10 cellular contexts compared by ENCODE assay signal in genomic region chr11:119341222-119342022, GRCh38. TPM values are rescaled to one million over a fixed set of nuclear protein-coding genes. Genes with fewer than 3 reads are reported as not detected.
A peak's percentile ranks its signal among the peaks of the same experiment; 100 is the strongest.
DNase-seq lines count a peak whose midpoint lies in the region; ATAC-seq and TF ChIP-seq lines count a peak whose summit lies in the region.
"Had no signal": no experiment of that assay in that cellular context is flagged by ENCODE, and none has a peak within 500 bp of the region (broad histone marks: within the 10 kb centered on the region; RNA-seq: fewer than 3 reads in every experiment).

No MANE protein-coding gene starts in this region.

- H3K4me3 ChIP-seq in lower lobe of right lung (peak overlapping the region; percentile 68), urinary bladder (ENCODE audit: low read depth, low read length) (no peak overlapping the region)

- ATAC-seq in Right ventricle myocardium inferior (no peak), lower lobe of right lung (no peak), GM21367 (IDR thresholded peaks at IDR 0.05; ENCODE audit: unreplicated experiment) (no peak)
- ATAC-seq: PC-3 had no signal

- no peaks in the 10 kb centered on the region for H3K9me3 ChIP-seq in lower lobe of right lung

- H3K4me1 ChIP-seq in lower lobe of right lung (peaks cover 47% of the 10 kb centered on the region), urinary bladder (ENCODE audit: insufficient read depth) (no peaks in the 10 kb centered on the region)

- peaks cover 13% of the 10 kb centered on the region for H3K27me3 ChIP-seq in lower lobe of right lung (ENCODE audit: low read depth)

- DNase-seq in Right ventricle myocardium inferior (ENCODE audit: missing footprints) (peak; percentile 68), cardiac septum (ENCODE audit: low spot score) (no peak), lower lobe of right lung (peak; percentile 43), OCI-M1 (lab: John Stamatoyannopoulos, UW) (no peak)
- DNase-seq: activated CD4-positive, alpha-beta memory T cell treated with anti-CD3 and anti-CD28 coated beads, Interleukin-2, amount 10 ng/mL, durations not matched to agents 7 days and 5 days; PC-3 had no signal

- intact Hi-C loops in Right ventricle myocardium inferior (cut with DNase I), result loop anchor here (2.0 kb wide), 1 partner anchor 33 kb away; no protein-coding TSS in a partner anchor
- intact Hi-C loops in cardiac septum (cut with DNase I), result loop anchor here (2.0 kb wide), 1 partner anchor 31 kb away; no protein-coding TSS in a partner anchor
- intact Hi-C loops in lower lobe of right lung (cut with DNase I), result no loop called here

- H3K36me3 ChIP-seq in lower lobe of right lung, result peaks cover 8% of the 10 kb centered on the region
- no peaks in the 10 kb centered on the region for H3K36me3 ChIP-seq in urinary bladder (ENCODE audit: insufficient read depth)

- TF ChIP-seq CTCF in lower lobe of right lung (IDR thresholded peaks at IDR 0.05), result no peak

- WGBS in urinary bladder, result 56% methylated on average over 16 of the region's 16 CpGs

- peak overlapping the region; percentile 89 for H3K27ac ChIP-seq in lower lobe of right lung
- peak overlapping the region; percentile 38 for H3K27ac ChIP-seq in urinary bladder (ENCODE audit: low read depth)

RNA-seq across cellular contexts. Expression of gene C1QTNF5, which starts 0.7 kb away (rescaled TPM):
- total RNA-seq in Right ventricle myocardium inferior, result 17.5 TPM
- 33.8 TPM for total RNA-seq in cardiac septum
- total RNA-seq in lower lobe of right lung, result 28.2 TPM
- 17.4 TPM for total RNA-seq in urinary bladder
- 46.7 TPM for polyA plus RNA-seq in urinary bladder
- total RNA-seq: activated CD4-positive, alpha-beta memory T cell treated with anti-CD3 and anti-CD28 coated beads, Interleukin-2, amount 10 ng/mL, durations not matched to agents 7 days and 5 days had no signal

RNA-seq across cellular contexts. Expression of gene MFRP, which starts 5.1 kb away (rescaled TPM):
- total RNA-seq in Right ventricle myocardium inferior, result not detected
- total RNA-seq in cardiac septum, result not detected
- not detected for total RNA-seq in lower lobe of right lung
- not detected for total RNA-seq in urinary bladder
- polyA plus RNA-seq in urinary bladder, result 0.03 TPM
- total RNA-seq: activated CD4-positive, alpha-beta memory T cell treated with anti-CD3 and anti-CD28 coated beads, Interleukin-2, amount 10 ng/mL, durations not matched to agents 7 days and 5 days; cerebellum; left colon; PC-3 had no signal

RNA-seq across cellular contexts. Expression of gene RNF26, which starts 7.1 kb away (rescaled TPM):
- total RNA-seq in Right ventricle myocardium inferior (13.1 TPM), cardiac septum (10.7 TPM), lower lobe of right lung (19.3 TPM), urinary bladder (4.7 TPM)
- polyA plus RNA-seq in urinary bladder, result 33.3 TPM

RNA-seq across cellular contexts. Expression of gene MCAM, which starts 24.5 kb away (rescaled TPM):
- 68.7 TPM for total RNA-seq in Right ventricle myocardium inferior
- 110 TPM for total RNA-seq in cardiac septum
- 67.1 TPM for total RNA-seq in lower lobe of right lung
- total RNA-seq in urinary bladder, result 154 TPM
- polyA plus RNA-seq in urinary bladder, result 451 TPM

RNA-seq across cellular contexts. Expression of gene USP2, which starts 40.1 kb away (rescaled TPM):
- total RNA-seq in Right ventricle myocardium inferior (140 TPM), cardiac septum (80.0 TPM), lower lobe of right lung (5.1 TPM), urinary bladder (1.1 TPM)
- polyA plus RNA-seq in urinary bladder, result 4.8 TPM

Comparison
In these comparisons a context has a peak if more than half of its experiments do, and no peak if none do; other contexts are left out.
1. DNase-seq: peak in Right ventricle myocardium inferior (single experiment) and lower lobe of right lung (single experiment); none in cardiac septum (single experiment) and OCI-M1 (single experiment).